Comparison of ENCODE assay signal across 14 cellular contexts in the genomic region with DNA sequence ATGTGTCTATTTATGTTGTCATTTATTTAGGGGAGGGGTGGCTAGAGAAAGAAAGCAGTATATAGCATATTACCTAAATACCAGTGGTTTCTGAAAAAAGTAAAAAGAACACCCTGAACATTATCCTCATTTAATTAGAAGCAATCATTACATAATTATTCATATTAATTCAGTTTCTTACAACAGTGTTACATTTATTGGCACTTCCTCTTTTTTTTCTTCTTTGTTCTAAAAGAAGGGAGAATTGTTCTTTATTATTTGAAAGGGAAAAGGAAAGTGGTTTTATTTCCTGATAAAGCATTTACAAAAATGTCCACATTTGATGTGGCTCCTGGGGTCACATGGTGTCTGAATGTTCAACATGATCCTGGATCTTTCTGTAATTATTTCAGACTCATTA.
"Had no signal": no experiment of that assay in that cellular context is flagged by ENCODE, and none has a peak within 500 bp of the region (broad histone marks: within the 10 kb centered on the region; RNA-seq: fewer than 3 reads in every experiment).

No MANE protein-coding gene starts in this region.

- H3K4me3 ChIP-seq: thyroid gland had no signal

- FAIRE-seq: urothelium cell line had no signal

- H3K9me3 ChIP-seq: thyroid gland had no signal

- H3K27ac ChIP-seq: thyroid gland had no signal

- H3K36me3 ChIP-seq: thyroid gland had no signal

- H3K4me1 ChIP-seq: thyroid gland had no signal

- DNase-seq: activated CD4-positive, alpha-beta T cell treated with anti-CD3 and anti-CD28 coated beads for 1 hour; activated CD4-positive, alpha-beta T cell treated with anti-CD3 and anti-CD28 coated beads, Interleukin-2, amount 50 U/mL, for 4 hours; activated naive CD4-positive, alpha-beta T cell treated with Interleukin-2 at 50 U/mL for 16 hours; aorta; cortex of kidney; effector CD4-positive, alpha-beta T cell; foreskin fibroblast; kidney glomerular epithelial cell; mesenchymal stem cell; natural killer cell; nucleus accumbens; stimulated activated CD4-positive, alpha-beta T cell treated with anti-CD3 and anti-CD28 coated beads, Interleukin-2, amount 100 ng/mL, for 48 hours; thyroid gland had no signal

- H3K27me3 ChIP-seq: thyroid gland had no signal
